1 cellular context compared by ENCODE assay signal in the genomic region with DNA sequence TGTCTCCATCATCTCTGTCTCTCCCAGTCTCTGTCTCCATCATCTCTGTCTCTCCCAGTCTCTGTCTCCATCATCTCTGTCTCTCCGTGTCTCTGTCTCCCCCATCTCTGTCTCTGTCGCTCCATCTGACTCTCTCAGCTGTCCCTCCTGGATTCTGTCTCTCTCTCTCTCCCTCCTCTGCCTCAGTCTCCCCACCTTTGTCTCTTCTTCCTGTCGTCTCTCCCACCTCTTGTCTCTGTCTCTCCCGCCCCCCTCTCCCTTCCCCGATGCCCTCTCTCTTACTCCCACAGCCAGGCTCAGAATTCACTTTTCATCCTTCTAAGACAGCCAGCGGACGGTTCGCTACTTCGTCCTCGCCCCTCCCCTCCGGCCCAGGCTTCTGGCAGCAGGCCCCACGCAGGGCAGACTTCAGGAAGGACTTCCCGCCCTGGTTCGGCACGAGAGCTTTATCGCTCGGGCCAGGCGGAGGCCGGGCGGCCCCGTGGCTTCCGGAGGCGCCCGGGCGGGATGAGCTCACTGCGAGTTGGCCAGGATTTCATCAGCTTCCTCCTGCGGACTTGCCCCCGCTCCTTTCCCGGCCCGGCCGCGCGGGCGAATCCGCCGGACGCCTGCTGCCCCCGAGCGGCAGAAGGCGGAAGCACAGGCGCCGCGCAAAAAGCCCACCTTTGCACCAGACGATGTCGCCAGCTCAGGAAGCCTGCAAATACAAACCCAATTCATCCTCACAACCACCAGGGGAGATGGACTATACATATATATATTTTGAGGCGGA.
TF ChIP-seq lines count a peak whose summit lies in the region.

No MANE protein-coding gene starts in this region.

TF ChIP-seq in HepG2, 621 proteins besides CTCF, POLR2A, EP300 and RAD21 (continues in another document):
- TF ChIP-seq FOXM1 (CRISPR knock-in tag; IDR thresholded peaks at IDR 0.05) (no peak), ZFP37 (CRISPR knock-in tag; IDR thresholded peaks at IDR 0.05; ENCODE audit: borderline replicate concordance) (no peak), CBFB (CRISPR knock-in tag; IDR thresholded peaks at IDR 0.05) (peak; percentile 87), ZNF260 (CRISPR knock-in tag; IDR thresholded peaks at IDR 0.05; ENCODE audit: borderline replicate concordance, low read depth) (no peak), NFE2L2 (IDR thresholded peaks at IDR 0.05; ENCODE audit: low read length) (no peak), RBAK (CRISPR knock-in tag; IDR thresholded peaks at IDR 0.05) (no peak), SPEN (CRISPR knock-in tag; IDR thresholded peaks at IDR 0.05; ENCODE audit: low read depth) (peak; percentile 87; the same call in 1 of the 2 replicates), ZNF672 (CRISPR knock-in tag; IDR thresholded peaks at IDR 0.05) (no peak), JDP2 (CRISPR knock-in tag; IDR thresholded peaks at IDR 0.05; ENCODE audit: borderline replicate concordance) (peak; percentile 19; the same call in 1 of the 2 replicates), MED1 (CRISPR knock-in tag; IDR thresholded peaks at IDR 0.05) (peak; percentile 94), TGIF2 (CRISPR knock-in tag; IDR thresholded peaks at IDR 0.05) (peak; percentile 76), EEA1 (CRISPR knock-in tag; IDR thresholded peaks at IDR 0.05; ENCODE audit: borderline replicate concordance) (no peak), ZNF563 (CRISPR knock-in tag; IDR thresholded peaks at IDR 0.05) (no peak), SRF (IDR thresholded peaks at IDR 0.05; ENCODE audit: low read depth, low read length) (no peak), ARID5B (CRISPR knock-in tag; IDR thresholded peaks at IDR 0.05) (peak; percentile 73), DR1 (CRISPR knock-in tag; IDR thresholded peaks at IDR 0.05) (peak; percentile 74), ZNF772 (CRISPR knock-in tag; IDR thresholded peaks at IDR 0.05) (peak; percentile 85), MAZ (IDR thresholded peaks at IDR 0.05; ENCODE audit: borderline replicate concordance, low read depth, low read length) (peak; percentile 99), MAZ (CRISPR knock-in tag; IDR thresholded peaks at IDR 0.05; ENCODE audit: low read depth) (peak; percentile 99), PHF20 (CRISPR knock-in tag; IDR thresholded peaks at IDR 0.05) (no peak), HOXA3 (CRISPR knock-in tag; IDR thresholded peaks at IDR 0.05) (peak; percentile 75; the same call in 1 of the 2 replicates), ZNF451 (CRISPR knock-in tag; IDR thresholded peaks at IDR 0.05) (no peak), ZNF615 (CRISPR knock-in tag; IDR thresholded peaks at IDR 0.05; ENCODE audit: borderline replicate concordance) (0 out of 2 replicates have a peak, but pooled peaks have one; percentile 83), SRSF1 (optimal IDR thresholded peaks at IDR 0.05; ENCODE audit: low read depth, low read length) (no peak), CHCHD3 (CRISPR knock-in tag; IDR thresholded peaks at IDR 0.05) (no peak), TCF7L2 (IDR thresholded peaks at IDR 0.05; ENCODE audit: low read depth, low read length) (no peak), ZSCAN12 (CRISPR knock-in tag; IDR thresholded peaks at IDR 0.05) (no peak; the same call in 1 of the 2 replicates), ETV6 (CRISPR knock-in tag; conservative IDR thresholded peaks at IDR 0.05) (0 out of 2 replicates have a peak, but pooled peaks have one; percentile 32), DMTF1 (CRISPR knock-in tag; IDR thresholded peaks at IDR 0.05) (no peak), ZBTB37 (CRISPR knock-in tag; IDR thresholded peaks at IDR 0.05) (peak; percentile 69; the same call in 1 of the 2 replicates), NR2C2 (CRISPR knock-in tag; IDR thresholded peaks at IDR 0.05; ENCODE audit: borderline replicate concordance) (peak; percentile 61; the same call in 1 of the 2 replicates), MBD4 (IDR thresholded peaks at IDR 0.05; ENCODE audit: borderline replicate concordance, low read length) (no peak), MTF2 (CRISPR knock-in tag; IDR thresholded peaks at IDR 0.05; ENCODE audit: borderline replicate concordance) (no peak), CEBPG (CRISPR knock-in tag; IDR thresholded peaks at IDR 0.05) (peak; percentile 98), ZNF546 (CRISPR knock-in tag; conservative IDR thresholded peaks at IDR 0.05) (0 out of 2 replicates have a peak, but pooled peaks have one; percentile 56), ZBTB46 (CRISPR knock-in tag; IDR thresholded peaks at IDR 0.05; ENCODE audit: borderline replicate concordance) (no peak), ZNF567 (CRISPR knock-in tag; IDR thresholded peaks at IDR 0.05; ENCODE audit: borderline replicate concordance) (peak; percentile 80; the same call in 1 of the 2 replicates), TEAD2 (CRISPR knock-in tag; IDR thresholded peaks at IDR 0.05) (no peak)
- TF ChIP-seq, protein P1, sequence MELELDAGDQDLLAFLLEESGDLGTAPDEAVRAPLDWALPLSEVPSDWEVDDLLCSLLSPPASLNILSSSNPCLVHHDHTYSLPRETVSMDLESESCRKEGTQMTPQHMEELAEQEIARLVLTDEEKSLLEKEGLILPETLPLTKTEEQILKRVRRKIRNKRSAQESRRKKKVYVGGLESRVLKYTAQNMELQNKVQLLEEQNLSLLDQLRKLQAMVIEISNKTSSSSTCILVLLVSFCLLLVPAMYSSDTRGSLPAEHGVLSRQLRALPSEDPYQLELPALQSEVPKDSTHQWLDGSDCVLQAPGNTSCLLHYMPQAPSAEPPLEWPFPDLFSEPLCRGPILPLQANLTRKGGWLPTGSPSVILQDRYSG (CRISPR knock-in tag; IDR thresholded peaks at IDR 0.05): peak; percentile 51; the same call in 1 of the 2 replicates
- TF ChIP-seq, protein P2, sequence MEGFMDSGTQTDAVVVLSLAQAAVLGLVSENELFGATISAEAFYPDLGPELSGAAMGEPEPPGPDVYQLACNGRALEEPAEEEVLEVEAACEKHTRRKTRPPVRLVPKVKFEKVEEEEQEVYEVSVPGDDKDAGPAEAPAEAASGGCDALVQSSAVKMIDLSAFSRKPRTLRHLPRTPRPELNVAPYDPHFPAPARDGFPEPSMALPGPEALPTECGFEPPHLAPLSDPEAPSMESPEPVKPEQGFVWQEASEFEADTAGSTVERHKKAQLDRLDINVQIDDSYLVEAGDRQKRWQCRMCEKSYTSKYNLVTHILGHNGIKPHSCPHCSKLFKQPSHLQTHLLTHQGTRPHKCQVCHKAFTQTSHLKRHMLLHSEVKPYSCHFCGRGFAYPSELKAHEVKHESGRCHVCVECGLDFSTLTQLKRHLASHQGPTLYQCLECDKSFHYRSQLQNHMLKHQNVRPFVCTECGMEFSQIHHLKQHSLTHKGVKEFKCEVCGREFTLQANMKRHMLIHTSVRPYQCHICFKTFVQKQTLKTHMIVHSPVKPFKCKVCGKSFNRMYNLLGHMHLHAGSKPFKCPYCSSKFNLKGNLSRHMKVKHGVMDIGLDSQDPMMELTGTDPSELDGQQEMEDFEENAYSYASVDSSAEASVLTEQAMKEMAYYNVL (CRISPR knock-in tag; IDR thresholded peaks at IDR 0.05; ENCODE audit: borderline replicate concordance): peak; percentile 93
- TF ChIP-seq, protein P3, sequence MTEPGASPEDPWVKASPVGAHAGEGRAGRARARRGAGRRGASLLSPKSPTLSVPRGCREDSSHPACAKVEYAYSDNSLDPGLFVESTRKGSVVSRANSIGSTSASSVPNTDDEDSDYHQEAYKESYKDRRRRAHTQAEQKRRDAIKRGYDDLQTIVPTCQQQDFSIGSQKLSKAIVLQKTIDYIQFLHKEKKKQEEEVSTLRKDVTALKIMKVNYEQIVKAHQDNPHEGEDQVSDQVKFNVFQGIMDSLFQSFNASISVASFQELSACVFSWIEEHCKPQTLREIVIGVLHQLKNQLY (CRISPR knock-in tag; IDR thresholded peaks at IDR 0.05): peak; percentile 43; the same call in 1 of the 2 replicates
- TF ChIP-seq, protein P4, sequence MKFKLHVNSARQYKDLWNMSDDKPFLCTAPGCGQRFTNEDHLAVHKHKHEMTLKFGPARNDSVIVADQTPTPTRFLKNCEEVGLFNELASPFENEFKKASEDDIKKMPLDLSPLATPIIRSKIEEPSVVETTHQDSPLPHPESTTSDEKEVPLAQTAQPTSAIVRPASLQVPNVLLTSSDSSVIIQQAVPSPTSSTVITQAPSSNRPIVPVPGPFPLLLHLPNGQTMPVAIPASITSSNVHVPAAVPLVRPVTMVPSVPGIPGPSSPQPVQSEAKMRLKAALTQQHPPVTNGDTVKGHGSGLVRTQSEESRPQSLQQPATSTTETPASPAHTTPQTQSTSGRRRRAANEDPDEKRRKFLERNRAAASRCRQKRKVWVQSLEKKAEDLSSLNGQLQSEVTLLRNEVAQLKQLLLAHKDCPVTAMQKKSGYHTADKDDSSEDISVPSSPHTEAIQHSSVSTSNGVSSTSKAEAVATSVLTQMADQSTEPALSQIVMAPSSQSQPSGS (CRISPR knock-in tag; IDR thresholded peaks at IDR 0.05): peak; percentile 98
- TF ChIP-seq, protein P5, sequence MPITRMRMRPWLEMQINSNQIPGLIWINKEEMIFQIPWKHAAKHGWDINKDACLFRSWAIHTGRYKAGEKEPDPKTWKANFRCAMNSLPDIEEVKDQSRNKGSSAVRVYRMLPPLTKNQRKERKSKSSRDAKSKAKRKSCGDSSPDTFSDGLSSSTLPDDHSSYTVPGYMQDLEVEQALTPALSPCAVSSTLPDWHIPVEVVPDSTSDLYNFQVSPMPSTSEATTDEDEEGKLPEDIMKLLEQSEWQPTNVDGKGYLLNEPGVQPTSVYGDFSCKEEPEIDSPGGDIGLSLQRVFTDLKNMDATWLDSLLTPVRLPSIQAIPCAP (CRISPR knock-in tag; IDR thresholded peaks at IDR 0.05; ENCODE audit: low read depth): no peak
- TF ChIP-seq, protein P6, sequence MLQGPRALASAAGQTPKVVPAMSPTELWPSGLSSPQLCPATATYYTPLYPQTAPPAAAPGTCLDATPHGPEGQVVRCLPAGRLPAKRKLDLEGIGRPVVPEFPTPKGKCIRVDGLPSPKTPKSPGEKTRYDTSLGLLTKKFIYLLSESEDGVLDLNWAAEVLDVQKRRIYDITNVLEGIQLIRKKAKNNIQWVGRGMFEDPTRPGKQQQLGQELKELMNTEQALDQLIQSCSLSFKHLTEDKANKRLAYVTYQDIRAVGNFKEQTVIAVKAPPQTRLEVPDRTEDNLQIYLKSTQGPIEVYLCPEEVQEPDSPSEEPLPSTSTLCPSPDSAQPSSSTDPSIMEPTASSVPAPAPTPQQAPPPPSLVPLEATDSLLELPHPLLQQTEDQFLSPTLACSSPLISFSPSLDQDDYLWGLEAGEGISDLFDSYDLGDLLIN (CRISPR knock-in tag; IDR thresholded peaks at IDR 0.05; ENCODE audit: borderline replicate concordance): peak; percentile 46; the same call in 1 of the 2 replicates
